In the genomic region with DNA sequence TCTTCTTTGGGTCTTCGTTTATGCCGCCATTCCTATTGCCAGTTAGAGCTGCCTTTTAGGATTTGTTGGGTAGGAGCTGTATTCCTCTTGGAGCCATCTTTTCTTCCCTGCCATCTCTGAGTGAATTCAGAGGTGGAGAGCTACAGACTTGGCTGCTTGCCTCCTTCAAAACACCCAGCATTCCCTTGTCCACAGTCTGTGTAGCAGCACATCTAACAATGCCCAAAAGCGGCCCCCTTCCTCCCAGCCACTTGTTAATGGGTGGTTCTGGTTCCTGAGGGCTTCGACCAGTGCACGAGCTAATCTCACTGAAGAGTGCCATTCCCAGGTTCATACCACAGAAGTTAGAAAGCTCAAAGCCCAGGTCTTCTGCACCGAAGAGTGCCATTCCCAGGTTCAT, we compare ENCODE assay signal across 23 cellular contexts. TPM values are rescaled to one million over a fixed set of nuclear protein-coding genes. Genes with fewer than 3 reads are reported as not detected.
"Had no signal": no experiment of that assay in that cellular context is flagged by ENCODE, and none has a peak within 500 bp of the region (broad histone marks: within the 10 kb centered on the region; RNA-seq: fewer than 3 reads in every experiment).

No MANE protein-coding gene starts in this region.

- H3K4me3 ChIP-seq: colonic mucosa, lower lobe of right lung, pancreas, spleen, stomach had no signal

- H3K27me3 Mint-ChIP-seq: memory B cell; progenitor cell of endocrine pancreas; stimulated activated naive B cell treated with anti-CD40 and anti-IgM and Interleukin-4, amounts not matched to agents 10 μg/mL and 1 μg/mL and 100 μg/mL, for 72 hours; type B pancreatic cell had no signal

- H3K27me3 ChIP-seq: colonic mucosa, pancreas, spleen, stomach had no signal

- ATAC-seq: left lobe of liver; lower lobe of right lung; natural killer cell; pancreas; sciatic nerve; stimulated activated naive B cell treated with anti-CD40 and anti-IgM and Interleukin-4, amounts not matched to agents 10 μg/mL and 1 μg/mL and 100 μg/mL, for 72 hours had no signal

- H3K36me3 Mint-ChIP-seq: mesothelial cell of epicardium, natural killer cell had no signal

- H3K27ac ChIP-seq: colonic mucosa, lower lobe of right lung, pancreas, spleen, stomach had no signal

- H3K9me3 Mint-ChIP-seq: endodermal cell; memory B cell; mesothelial cell of epicardium; natural killer cell; neural crest cell; stimulated activated naive B cell treated with anti-CD40 and anti-IgM and Interleukin-4, amounts not matched to agents 10 μg/mL and 1 μg/mL and 100 μg/mL, for 72 hours; type B pancreatic cell had no signal

- H3K27ac Mint-ChIP-seq: endodermal cell; memory B cell; mesothelial cell of epicardium; natural killer cell; progenitor cell of endocrine pancreas; stimulated activated naive B cell treated with anti-CD40 and anti-IgM and Interleukin-4, amounts not matched to agents 10 μg/mL and 1 μg/mL and 100 μg/mL, for 72 hours; type B pancreatic cell had no signal

- H3K36me3 ChIP-seq: colonic mucosa, lower lobe of right lung, pancreas had no signal

- DNase-seq: cerebellar nuclear complex; colonic mucosa; dermis blood vessel endothelial cell; effector CD4-positive, alpha-beta T cell; endodermal cell; foreskin melanocyte; kidney glomerular epithelial cell; lower lobe of right lung; natural killer cell; pancreas; spleen; stimulated activated CD4-positive, alpha-beta T cell treated with anti-CD3 and anti-CD28 coated beads, Interleukin-15, amount 100 ng/mL, for 24 hours; stimulated activated CD4-positive, alpha-beta T cell treated with anti-CD3 and anti-CD28 coated beads, Interleukin-1b, Interleukin-23, amount 100 ng/mL, for 48 hours; stimulated activated CD4-positive, alpha-beta T cell treated with anti-CD3 and anti-CD28 coated beads, Interleukin-4, amount 100 ng/mL, for 24 hours; stimulated activated naive B cell treated with anti-CD40 and anti-IgM and Interleukin-4, amounts not matched to agents 10 μg/mL and 1 μg/mL and 100 μg/mL, for 72 hours; stomach had no signal

- H3K9me3 ChIP-seq: colonic mucosa, lower lobe of right lung, pancreas, spleen, stomach had no signal

- H3K4me3 Mint-ChIP-seq: endodermal cell; memory B cell; mesothelial cell of epicardium; natural killer cell; neural crest cell; stimulated activated naive B cell treated with anti-CD40 and anti-IgM and Interleukin-4, amounts not matched to agents 10 μg/mL and 1 μg/mL and 100 μg/mL, for 72 hours; type B pancreatic cell had no signal

RNA-seq across cellular contexts. Expression of a gene that starts 40.3 kb away (rescaled TPM):
- total RNA-seq: natural killer cell had no signal
